8 cellular contexts compared by ENCODE assay signal in the genomic region with DNA sequence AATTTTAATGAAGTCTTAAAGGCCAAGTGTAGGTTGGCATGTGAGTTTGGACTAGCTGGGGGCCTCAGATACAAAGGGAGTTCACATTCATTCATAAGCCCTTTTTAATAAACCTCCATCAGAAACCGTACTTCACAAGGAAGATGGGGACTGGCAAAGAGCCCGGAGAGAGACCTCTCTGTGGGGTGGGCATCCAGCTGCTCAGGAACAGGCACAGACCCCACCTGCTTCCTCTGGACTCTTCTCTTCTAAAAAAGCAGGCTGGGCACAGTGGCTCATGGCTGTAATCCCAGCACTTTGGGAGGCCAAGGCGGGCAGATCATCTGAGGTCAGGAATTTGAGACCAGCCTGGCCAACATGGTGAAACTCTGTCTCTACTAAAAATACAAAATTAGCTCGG. TPM values are rescaled to one million over a fixed set of nuclear protein-coding genes. Genes with fewer than 3 reads are reported as not detected.
DNase-seq lines count a peak whose midpoint lies in the region; ATAC-seq and TF ChIP-seq lines count a peak whose summit lies in the region.
"Not testable (repeated sequence)": the region's sequence is repeated elsewhere in the genome, so short reads cannot be mapped to it uniquely, and the experiment has no call there.

No MANE protein-coding gene starts in this region.

- H3K9me3 ChIP-seq in RWPE2 (ENCODE audit: severe bottlenecking); gastrocnemius medialis; thymus (ENCODE audit: control insufficient read depth): not testable (repeated sequence)

- H3K4me3 Mint-ChIP-seq in brain = peak overlapping the region in 1 of 5 experiments; percentile 68
- H3K4me3 Mint-ChIP-seq in memory B cell = not testable (repeated sequence)

- WGBS in thymus = 20% methylated on average over 4 of the region's 4 CpGs

- not testable (repeated sequence) for H3K27me3 ChIP-seq in RWPE2 (ENCODE audit: insufficient read depth, poor library complexity, severe bottlenecking); gastrocnemius medialis; thymus (ENCODE audit: control insufficient read depth, insufficient read depth)

- not testable (repeated sequence) for H3K4me3 ChIP-seq in RWPE2 (ENCODE audit: severe bottlenecking); gastrocnemius medialis; thymus (ENCODE audit: low read length)

- H3K4me1 ChIP-seq in RWPE2 (ENCODE audit: insufficient read depth, poor library complexity, severe bottlenecking) (peaks cover 17% of the 10 kb centered on the region), gastrocnemius medialis (peaks cover 17 to 26% of the 10 kb centered on the region in 2 donors)
- not testable (repeated sequence) for H3K4me1 ChIP-seq in thymus (ENCODE audit: control insufficient read depth, insufficient read depth, low read length)

- H3K27ac Mint-ChIP-seq in brain (peak overlapping the region; percentile 24 to 92 (median 78)), memory B cell (peak overlapping the region; percentile 35)

- not testable (repeated sequence) for ATAC-seq in RWPE2 (ENCODE audit: low read depth); memory B cell (ENCODE audit: low read depth); gastrocnemius medialis

- H3K9me3 Mint-ChIP-seq in brain, memory B cell: not testable (repeated sequence)

- TF ChIP-seq POLR2A in gastrocnemius medialis (IDR thresholded peaks at IDR 0.05) = not testable (repeated sequence)

- intact Hi-C loops in gastrocnemius medialis (cut with DNase I; ENCODE audit: low total_unique reads) = not testable (repeated sequence)

- peak overlapping the region; percentile 87 for H3K27ac ChIP-seq in RWPE2 (ENCODE audit: poor library complexity, severe bottlenecking)
- H3K27ac ChIP-seq in gastrocnemius medialis = peak overlapping the region; percentile 45 to 76 (median 62)
- peak overlapping the region; percentile 18 for H3K27ac ChIP-seq in thymus (ENCODE audit: low read depth)

- peaks cover 19% of the 10 kb centered on the region for H3K36me3 Mint-ChIP-seq in brain
- not testable (repeated sequence) for H3K36me3 Mint-ChIP-seq in memory B cell

- H3K4me1 Mint-ChIP-seq in brain (peaks cover 26% of the 10 kb centered on the region), memory B cell (peaks cover 17% of the 10 kb centered on the region)

- H3K36me3 ChIP-seq in RWPE2 (ENCODE audit: low read depth); gastrocnemius medialis; thymus (ENCODE audit: control insufficient read depth, insufficient read depth): not testable (repeated sequence)

- H3K27me3 Mint-ChIP-seq in brain, memory B cell: not testable (repeated sequence)

- in situ Hi-C loops in gastrocnemius medialis (cut with MboI; ENCODE audit: low sequenced_read_pairs in 4 of 4) = loop anchor here (10.0 to 25.0 kb wide), 4 partner anchors 76 to 176 kb away; no protein-coding TSS in a partner anchor

- peak; percentile 16 for DNase-seq in COR-L47 (lab: John Stamatoyannopoulos, UW)
- DNase-seq in NCI-H1092 (lab: John Stamatoyannopoulos, UW) = peak; percentile 88
- DNase-seq in NCI-H446 (lab: John Stamatoyannopoulos, UW) = peak; percentile 90 to 94
- not testable (repeated sequence) for DNase-seq in RWPE2 (ENCODE audit: low spot score); memory B cell (ENCODE audit: low spot score in 2 of 2)
- DNase-seq in gastrocnemius medialis = peak in 1 of 2 donors; percentile 69

- TF ChIP-seq CTCF in RWPE2 (IDR thresholded peaks at IDR 0.05; ENCODE audit: poor library complexity, severe bottlenecking); brain (conservative IDR thresholded peaks at IDR 0.05); gastrocnemius medialis (IDR thresholded peaks at IDR 0.05 in 4 of 5, conservative IDR thresholded peaks at IDR 0.05 in 1 of 5): not testable (repeated sequence)

RNA-seq across cellular contexts. Expression of a gene that starts 3.9 kb away (rescaled TPM):
- polyA plus RNA-seq in brain (ENCODE audit: insufficient read depth, low read depth, low replicate concordance) = 35.7 TPM
- total RNA-seq in gastrocnemius medialis = 10 to 100 TPM; 28.2 to 43.8 (median 36.0) TPM
- polyA plus RNA-seq in thymus = 40.0 TPM

Comparison
In these comparisons a context has a peak if more than half of its experiments do, and no peak if none do; other contexts are left out.
1. H3K27ac ChIP-seq: peak in every context shown above with its lines; median percentile 87 in RWPE2; 62 in gastrocnemius medialis; 18 in thymus.